ENCODE assay signal across 10 cellular contexts in the genomic region with DNA sequence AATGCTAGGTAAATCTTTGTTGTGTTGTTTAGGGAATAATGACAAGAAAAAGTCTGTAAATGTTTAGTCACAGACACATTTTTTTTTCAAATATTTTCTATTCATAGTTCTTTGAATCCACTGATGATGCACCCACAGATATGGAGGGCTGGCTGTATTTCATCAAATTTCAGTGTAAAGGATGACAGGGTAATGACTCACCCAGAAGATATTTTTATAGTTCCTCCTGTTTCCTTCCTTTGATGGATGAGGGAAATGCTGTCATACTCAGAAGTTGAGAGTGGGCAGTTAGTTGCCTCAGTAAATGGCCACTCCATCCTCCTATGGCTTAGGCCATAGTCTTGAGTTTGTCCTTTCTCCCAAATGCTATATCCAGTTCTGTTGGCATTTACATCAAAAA.
DNase-seq lines count a peak whose midpoint lies in the region; ATAC-seq and TF ChIP-seq lines count a peak whose summit lies in the region.
"Had no signal": no experiment of that assay in that cellular context is flagged by ENCODE, and none has a peak within 500 bp of the region (broad histone marks: within the 10 kb centered on the region; RNA-seq: fewer than 3 reads in every experiment).

No MANE protein-coding gene starts in this region.

- peaks cover 76% of the 10 kb centered on the region for H3F3A ChIP-seq in SK-N-SH (replicated peaks; ENCODE audit: insufficient read depth)

- CTCF ChIA-PET in SK-N-SH (lab: Yijun Ruan, JAX) = no interaction called here

- TF ChIP-seq RAD21 in SK-N-SH (IDR thresholded peaks at IDR 0.05; ENCODE audit: low read length) = no peak

- TF ChIP-seq POLR2A in heart left ventricle (IDR thresholded peaks at IDR 0.05) = no peak

- no peaks in the 10 kb centered on the region for H4K20me1 ChIP-seq in SK-N-SH (ENCODE audit: insufficient read depth)

- H3K4me3 ChIP-seq in heart left ventricle = no peak overlapping the region
- H3K4me3 ChIP-seq in SK-N-SH (ENCODE audit: low read depth in 2 of 2, low read length in 1 of 2) = no peak overlapping the region
- no peak overlapping the region for H3K4me3 ChIP-seq in fibroblast of villous mesenchyme (ENCODE audit: low read depth, low read length)
- no peak overlapping the region for H3K4me3 ChIP-seq in upper lobe of right lung
- no peak overlapping the region for H3K4me3 ChIP-seq in effector memory CD4-positive, alpha-beta T cell (ENCODE audit: insufficient read depth, low read depth, low read length, poor library complexity, severe bottlenecking)
- H3K4me3 ChIP-seq: thyroid gland had no signal

- H3K27ac ChIP-seq in heart left ventricle = peak overlapping the region in 1 of 12 donors; percentile 41
- peak overlapping the region; percentile 84 to 98; a peak in 3 of 4 replicates for H3K27ac ChIP-seq in SK-N-SH (ENCODE audit: low read depth in 2 of 2, low read length in 1 of 2)
- H3K27ac ChIP-seq in upper lobe of right lung = no peak overlapping the region
- no peak overlapping the region for H3K27ac ChIP-seq in effector memory CD4-positive, alpha-beta T cell (ENCODE audit: insufficient read depth, low read length, poor library complexity, severe bottlenecking)

- no peaks in the 10 kb centered on the region for H3K9me3 ChIP-seq in heart left ventricle
- H3K9me3 ChIP-seq in SK-N-SH = no peaks in the 10 kb centered on the region
- H3K9me3 ChIP-seq in upper lobe of right lung = no peaks in the 10 kb centered on the region
- H3K9me3 ChIP-seq in effector memory CD4-positive, alpha-beta T cell (ENCODE audit: control insufficient read depth, low read length) = no peaks in the 10 kb centered on the region
- H3K9me3 ChIP-seq: thyroid gland had no signal

- TF ChIP-seq CTCF in heart left ventricle (IDR thresholded peaks at IDR 0.05) (no peak), SK-N-SH (IDR thresholded peaks at IDR 0.05) (no peak), fibroblast of villous mesenchyme (IDR thresholded peaks at IDR 0.05; ENCODE audit: insufficient read depth, low read depth, low read length) (no peak), upper lobe of right lung (IDR thresholded peaks at IDR 0.05) (no peak)

- H2AFZ ChIP-seq in SK-N-SH (ENCODE audit: low read depth) = no peak overlapping the region

- intact Hi-C loops in heart left ventricle (cut with DNase I) = no loop called here
- intact Hi-C loops in Right ventricle myocardium inferior (cut with DNase I) = no loop called here
- intact Hi-C loops in upper lobe of right lung (cut with DNase I) = no loop called here

- peak overlapping the region; percentile 59 for H3K4me2 ChIP-seq in SK-N-SH

- ATAC-seq in heart left ventricle (peak in 3 of 4 donors; percentile 51 to 75 (median 72)), Right ventricle myocardium inferior (no peak), upper lobe of right lung (peak; percentile 63), GM21737 (IDR thresholded peaks at IDR 0.05; ENCODE audit: unreplicated experiment) (no peak), GM19328 (IDR thresholded peaks at IDR 0.05; ENCODE audit: unreplicated experiment) (no peak)

- DNase-seq in heart left ventricle (no peak), Right ventricle myocardium inferior (ENCODE audit: missing footprints) (no peak), SK-N-SH (no peak), fibroblast of villous mesenchyme (ENCODE audit: low read depth) (peak; percentile 83), upper lobe of right lung (no peak)
- no peak for DNase-seq in effector memory CD4-positive, alpha-beta T cell
- DNase-seq: Karpas-422, thyroid gland had no signal

- H3K9me2 ChIP-seq in SK-N-SH = no peaks in the 10 kb centered on the region

- H3K9ac ChIP-seq in SK-N-SH = peak overlapping the region; percentile 53; the same call in 1 of the 2 replicates

- POLR2A ChIA-PET in SK-N-SH (lab: Yijun Ruan, JAX) = no interaction called here

- H3K36me3 ChIP-seq in heart left ventricle (no peaks in the 10 kb centered on the region), SK-N-SH (replicated peaks in 1 of 2; ENCODE audit: control insufficient read depth in 1 of 2, insufficient read depth in 2 of 2, low read length in 1 of 2) (peaks cover 0 to 5% of the 10 kb centered on the region in 2 experiments), upper lobe of right lung (no peaks in the 10 kb centered on the region)
- no peaks in the 10 kb centered on the region for H3K36me3 ChIP-seq in effector memory CD4-positive, alpha-beta T cell (ENCODE audit: control insufficient read depth, insufficient read depth, low read length)
- H3K36me3 ChIP-seq: thyroid gland had no signal

- peak; percentile 52 to 99; a peak in 3 of 4 replicates for TF ChIP-seq EP300 in SK-N-SH (IDR thresholded peaks at IDR 0.05; ENCODE audit: borderline replicate concordance in 1 of 2, low read depth in 1 of 2, low read length in 1 of 2)

- H3K4me1 ChIP-seq in heart left ventricle = peaks cover 7 to 84% (median 51%) of the 10 kb centered on the region in 12 donors
- peaks cover 11 to 76% of the 10 kb centered on the region in 2 experiments for H3K4me1 ChIP-seq in SK-N-SH (ENCODE audit: control insufficient read depth in 1 of 2, insufficient read depth in 2 of 2, low read depth in 1 of 2, low read length in 1 of 2)
- H3K4me1 ChIP-seq in upper lobe of right lung = no peaks in the 10 kb centered on the region
- H3K4me1 ChIP-seq in effector memory CD4-positive, alpha-beta T cell (ENCODE audit: control insufficient read depth, insufficient read depth, low read length, poor library complexity, severe bottlenecking) = no peaks in the 10 kb centered on the region

- H3K27me3 ChIP-seq in heart left ventricle (no peaks in the 10 kb centered on the region), SK-N-SH (ENCODE audit: insufficient read depth) (no peaks in the 10 kb centered on the region), upper lobe of right lung (no peaks in the 10 kb centered on the region)
- H3K27me3 ChIP-seq in effector memory CD4-positive, alpha-beta T cell (replicated peaks; ENCODE audit: control insufficient read depth, insufficient read depth, low read length, poor library complexity, severe bottlenecking) = no peaks in the 10 kb centered on the region
- H3K27me3 ChIP-seq: thyroid gland had no signal

- peaks cover 84% of the 10 kb centered on the region for H3K79me2 ChIP-seq in SK-N-SH (ENCODE audit: insufficient read depth)

TF ChIP-seq in SK-N-SH, 30 proteins besides CTCF, POLR2A, EP300 and RAD21 (continues in another document):
- TF ChIP-seq GATA2 (CRISPR knock-in tag; IDR thresholded peaks at IDR 0.05) = no peak
- peak; percentile 100 for TF ChIP-seq JUND (IDR thresholded peaks at IDR 0.05)
- TF ChIP-seq ELF1 (IDR thresholded peaks at IDR 0.05) = no peak
- TF ChIP-seq, protein P1, sequence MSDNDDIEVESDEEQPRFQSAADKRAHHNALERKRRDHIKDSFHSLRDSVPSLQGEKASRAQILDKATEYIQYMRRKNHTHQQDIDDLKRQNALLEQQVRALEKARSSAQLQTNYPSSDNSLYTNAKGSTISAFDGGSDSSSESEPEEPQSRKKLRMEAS (IDR thresholded peaks at IDR 0.05; ENCODE audit: low read depth) = peak; percentile 50; the same call in 1 of the 2 replicates
- peak; percentile 94 for TF ChIP-seq POLR2AphosphoS5 (IDR thresholded peaks at IDR 0.05; ENCODE audit: low read depth, low read length)
- TF ChIP-seq, protein P2, sequence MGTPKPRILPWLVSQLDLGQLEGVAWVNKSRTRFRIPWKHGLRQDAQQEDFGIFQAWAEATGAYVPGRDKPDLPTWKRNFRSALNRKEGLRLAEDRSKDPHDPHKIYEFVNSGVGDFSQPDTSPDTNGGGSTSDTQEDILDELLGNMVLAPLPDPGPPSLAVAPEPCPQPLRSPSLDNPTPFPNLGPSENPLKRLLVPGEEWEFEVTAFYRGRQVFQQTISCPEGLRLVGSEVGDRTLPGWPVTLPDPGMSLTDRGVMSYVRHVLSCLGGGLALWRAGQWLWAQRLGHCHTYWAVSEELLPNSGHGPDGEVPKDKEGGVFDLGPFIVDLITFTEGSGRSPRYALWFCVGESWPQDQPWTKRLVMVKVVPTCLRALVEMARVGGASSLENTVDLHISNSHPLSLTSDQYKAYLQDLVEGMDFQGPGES (IDR thresholded peaks at IDR 0.05; ENCODE audit: low read depth, low read length) = no peak
- TF ChIP-seq, protein P3, sequence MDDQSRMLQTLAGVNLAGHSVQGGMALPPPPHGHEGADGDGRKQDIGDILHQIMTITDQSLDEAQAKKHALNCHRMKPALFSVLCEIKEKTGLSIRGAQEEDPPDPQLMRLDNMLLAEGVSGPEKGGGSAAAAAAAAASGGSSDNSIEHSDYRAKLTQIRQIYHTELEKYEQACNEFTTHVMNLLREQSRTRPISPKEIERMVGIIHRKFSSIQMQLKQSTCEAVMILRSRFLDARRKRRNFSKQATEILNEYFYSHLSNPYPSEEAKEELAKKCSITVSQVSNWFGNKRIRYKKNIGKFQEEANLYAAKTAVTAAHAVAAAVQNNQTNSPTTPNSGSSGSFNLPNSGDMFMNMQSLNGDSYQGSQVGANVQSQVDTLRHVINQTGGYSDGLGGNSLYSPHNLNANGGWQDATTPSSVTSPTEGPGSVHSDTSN (IDR thresholded peaks at IDR 0.05) = peak; percentile 98
- peak; percentile 96 for TF ChIP-seq TEAD4 (IDR thresholded peaks at IDR 0.05; ENCODE audit: borderline replicate concordance, insufficient read depth)
- TF ChIP-seq NRF1 (IDR thresholded peaks at IDR 0.05; ENCODE audit: low read depth, low read length) = no peak
- peak; percentile 99 for TF ChIP-seq TCF12 (IDR thresholded peaks at IDR 0.05)
- no peak for TF ChIP-seq TAF1 (IDR thresholded peaks at IDR 0.05; ENCODE audit: borderline replicate concordance, low read depth, low read length)
- TF ChIP-seq MEF2A (IDR thresholded peaks at IDR 0.05; ENCODE audit: borderline replicate concordance, low read depth) = peak; percentile 97
- peak; percentile 91 for TF ChIP-seq NFIC (IDR thresholded peaks at IDR 0.05; ENCODE audit: borderline replicate concordance)
- peak; percentile 97 for TF ChIP-seq FOXM1 (IDR thresholded peaks at IDR 0.05; ENCODE audit: low read depth)
- TF ChIP-seq RCOR1 (IDR thresholded peaks at IDR 0.05; ENCODE audit: low read length) = no peak
- TF ChIP-seq, protein P4, sequence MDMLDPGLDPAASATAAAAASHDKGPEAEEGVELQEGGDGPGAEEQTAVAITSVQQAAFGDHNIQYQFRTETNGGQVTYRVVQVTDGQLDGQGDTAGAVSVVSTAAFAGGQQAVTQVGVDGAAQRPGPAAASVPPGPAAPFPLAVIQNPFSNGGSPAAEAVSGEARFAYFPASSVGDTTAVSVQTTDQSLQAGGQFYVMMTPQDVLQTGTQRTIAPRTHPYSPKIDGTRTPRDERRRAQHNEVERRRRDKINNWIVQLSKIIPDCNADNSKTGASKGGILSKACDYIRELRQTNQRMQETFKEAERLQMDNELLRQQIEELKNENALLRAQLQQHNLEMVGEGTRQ (IDR thresholded peaks at IDR 0.05; ENCODE audit: borderline replicate concordance, low read depth, low read length) = no peak
- TF ChIP-seq EZH2phosphoT487 (IDR thresholded peaks at IDR 0.05; ENCODE audit: borderline replicate concordance, low read depth) = no peak
- TF ChIP-seq MXI1 (IDR thresholded peaks at IDR 0.05; ENCODE audit: low read depth, low read length) = no peak
- TF ChIP-seq RXRA (IDR thresholded peaks at IDR 0.05; ENCODE audit: borderline replicate concordance, low read depth) = peak; percentile 89
- no peak for TF ChIP-seq RFX5 (IDR thresholded peaks at IDR 0.05; ENCODE audit: low read length)

Comparison
In these comparisons a context has a peak if more than half of its experiments do, and no peak if none do; other contexts are left out.
1. ATAC-seq: peak in heart left ventricle (3 of 4) and upper lobe of right lung (single experiment); none in Right ventricle myocardium inferior (single experiment), GM21737 (single experiment) and GM19328 (single experiment).
2. H3K27ac ChIP-seq: peak in SK-N-SH (2 of 2); none in upper lobe of right lung (single experiment) and effector memory CD4-positive, alpha-beta T cell (single experiment).